Comparison of ENCODE assay signal across 1 cellular context in the genomic region with DNA sequence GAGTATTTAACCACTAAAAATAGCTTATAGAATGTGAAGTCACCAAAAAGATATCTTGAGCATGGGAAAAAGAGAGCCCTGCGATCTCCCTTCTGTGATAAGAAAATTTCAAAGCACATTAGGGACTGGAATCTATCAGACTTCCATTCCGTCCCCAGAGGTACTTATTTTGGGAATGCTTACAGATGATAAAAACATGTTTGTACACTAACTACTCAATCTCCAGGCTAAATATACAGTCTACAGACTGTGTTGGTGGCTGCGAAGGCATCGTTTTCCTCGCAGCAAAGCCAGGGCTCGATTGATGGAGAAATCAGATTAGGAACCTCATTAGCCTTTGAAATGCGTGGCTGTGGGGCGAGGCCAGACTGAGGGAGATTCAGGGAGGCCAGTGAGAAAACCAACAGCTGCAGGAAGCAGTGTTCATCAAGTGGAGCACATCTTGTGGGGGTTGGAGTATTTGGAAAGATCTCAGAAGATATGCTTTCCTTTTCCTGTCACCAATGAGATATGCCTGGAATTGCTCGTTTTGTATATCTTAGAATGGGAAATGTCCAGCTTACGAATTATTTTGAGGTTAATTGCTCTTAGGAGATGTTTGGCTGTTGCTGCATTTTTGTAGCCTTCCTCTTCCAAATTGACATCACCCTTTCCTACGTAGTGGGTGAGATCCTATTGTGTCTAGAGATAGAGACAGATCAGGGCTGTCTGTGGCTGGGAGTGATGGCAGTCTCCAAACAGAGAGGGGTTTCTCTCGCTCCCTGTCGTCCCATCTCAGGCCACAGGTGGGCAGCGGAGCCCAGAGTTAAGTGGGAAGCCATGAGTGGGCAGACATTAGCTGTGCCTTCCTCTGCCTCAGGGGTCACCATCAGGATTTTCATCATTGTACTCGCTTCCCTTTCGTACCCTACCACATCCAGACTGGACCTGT.
TF ChIP-seq lines count a peak whose summit lies in the region.

No MANE protein-coding gene starts in this region.

TF ChIP-seq in GM23338, 12 proteins besides CTCF, POLR2A, EP300 and RAD21 (continued from another document):
- TF ChIP-seq, protein P1, sequence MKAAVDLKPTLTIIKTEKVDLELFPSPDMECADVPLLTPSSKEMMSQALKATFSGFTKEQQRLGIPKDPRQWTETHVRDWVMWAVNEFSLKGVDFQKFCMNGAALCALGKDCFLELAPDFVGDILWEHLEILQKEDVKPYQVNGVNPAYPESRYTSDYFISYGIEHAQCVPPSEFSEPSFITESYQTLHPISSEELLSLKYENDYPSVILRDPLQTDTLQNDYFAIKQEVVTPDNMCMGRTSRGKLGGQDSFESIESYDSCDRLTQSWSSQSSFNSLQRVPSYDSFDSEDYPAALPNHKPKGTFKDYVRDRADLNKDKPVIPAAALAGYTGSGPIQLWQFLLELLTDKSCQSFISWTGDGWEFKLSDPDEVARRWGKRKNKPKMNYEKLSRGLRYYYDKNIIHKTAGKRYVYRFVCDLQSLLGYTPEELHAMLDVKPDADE (IDR thresholded peaks at IDR 0.05), result no peak
- TF ChIP-seq ZNF114 (CRISPR knock-in tag; IDR thresholded peaks at IDR 0.05) (no peak), EZH2phosphoT487 (IDR thresholded peaks at IDR 0.05; ENCODE audit: unreplicated experiment) (no peak), POLR2AphosphoS5 (IDR thresholded peaks at IDR 0.05; ENCODE audit: low read depth) (no peak), CREB1 (CRISPR knock-in tag; IDR thresholded peaks at IDR 0.05; ENCODE audit: low read depth) (no peak)
